ENCODE assay signal across 2 cellular contexts in the genomic region with DNA sequence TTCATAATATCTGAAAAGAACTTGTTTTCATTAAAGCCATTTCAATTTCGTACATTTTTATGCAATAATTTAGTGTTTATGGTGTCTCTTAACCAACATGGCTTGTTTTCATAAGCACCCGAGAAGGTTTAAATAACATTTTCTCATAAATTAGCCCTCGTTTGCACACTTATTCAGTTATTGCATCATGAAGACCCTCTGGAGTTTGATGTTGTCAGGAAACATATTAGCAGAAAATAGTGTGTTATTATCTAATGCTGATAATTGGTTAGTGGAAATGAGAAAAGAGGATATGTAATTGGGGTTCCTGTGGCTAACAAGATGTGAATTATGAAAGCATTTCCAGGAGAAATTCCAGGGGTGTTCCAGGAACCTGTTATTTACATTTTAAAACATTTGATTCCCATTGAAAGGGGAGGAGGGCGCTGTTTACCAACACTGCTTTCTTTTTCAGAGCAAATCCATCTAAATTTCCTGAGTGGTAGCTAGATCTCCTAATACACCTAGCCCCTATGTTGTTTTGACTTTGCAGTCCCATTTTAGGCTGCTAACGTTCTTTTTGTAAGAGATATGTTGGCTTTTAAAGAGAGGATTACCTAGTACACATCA.
TF ChIP-seq lines count a peak whose summit lies in the region.

No MANE protein-coding gene starts in this region.

TF ChIP-seq in HEK293, 187 proteins besides CTCF, POLR2A, EP300 and RAD21:
- no peak for TF ChIP-seq ZBTB7A (tag by site-specific recombination; IDR thresholded peaks at IDR 0.05; ENCODE audit: low read depth)
- TF ChIP-seq ZSCAN16 (tag by site-specific recombination; IDR thresholded peaks at IDR 0.05): no peak
- no peak for TF ChIP-seq ZNF416 (tag by site-specific recombination; IDR thresholded peaks at IDR 0.05)
- no peak for TF ChIP-seq ZNF423 (tag by site-specific recombination; IDR thresholded peaks at IDR 0.05)
- TF ChIP-seq PRDM6 (tag by site-specific recombination; IDR thresholded peaks at IDR 0.05): peak; percentile 30; the same call in 1 of the 2 replicates
- TF ChIP-seq ZBTB1 (tag by site-specific recombination; IDR thresholded peaks at IDR 0.05): no peak
- TF ChIP-seq ZNF654 (tag by site-specific recombination; IDR thresholded peaks at IDR 0.05; ENCODE audit: low read depth): 0 out of 2 replicates have a peak, but pooled peaks have one; percentile 4

TF ChIP-seq in GM12878, 131 proteins besides CTCF, POLR2A, EP300 and RAD21:
- TF ChIP-seq NR2F1 (conservative IDR thresholded peaks at IDR 0.05) (no peak), CREM (IDR thresholded peaks at IDR 0.05; ENCODE audit: low read depth) (no peak), IKZF2 (IDR thresholded peaks at IDR 0.05) (no peak), YBX1 (IDR thresholded peaks at IDR 0.05) (no peak), ATF3 (IDR thresholded peaks at IDR 0.05; ENCODE audit: borderline replicate concordance, extremely low read depth, low read depth, low read length) (no peak), ATF7 (IDR thresholded peaks at IDR 0.05; ENCODE audit: low read depth) (no peak)
